Comparison of ENCODE assay signal across 8 cellular contexts in genomic region chr2:67733517-67733916, GRCh38.
DNase-seq lines count a peak whose midpoint lies in the region; ATAC-seq, FAIRE-seq and TF ChIP-seq lines count a peak whose summit lies in the region.

No MANE protein-coding gene starts in this region.

- no peak for FAIRE-seq in urothelium cell line (lab: Jason Lieb, UNC)

- DNase-seq in AG09319 (ENCODE audit: extremely low read depth, low read depth) = no peak
- DNase-seq in GM13976 (ENCODE audit: low spot score) = no peak
- DNase-seq in NT2/D1 (ENCODE audit: low read depth, low spot score) = peak; percentile 22
- DNase-seq in foreskin keratinocyte = no peak
- DNase-seq in urothelium cell line (ENCODE audit: low spot score) = peak; percentile 50
- no peak for DNase-seq in NCI-H2196 (lab: John Stamatoyannopoulos, UW; ENCODE audit: unreplicated experiment)
- DNase-seq in activated CD8-positive, alpha-beta memory T cell treated with anti-CD3 and anti-CD28 coated beads for 24 hours = no peak

- H3K27me3 ChIP-seq in NT2/D1 (ENCODE audit: insufficient read depth, insufficient read length) = no peaks in the 10 kb centered on the region
- no peaks in the 10 kb centered on the region for H3K27me3 ChIP-seq in foreskin keratinocyte

- H3K36me3 ChIP-seq in NT2/D1 (ENCODE audit: insufficient read depth, insufficient read length, low read length) = no peaks in the 10 kb centered on the region

- no peak overlapping the region for H3K9ac ChIP-seq in NT2/D1 (ENCODE audit: insufficient read length, low read depth)

- no peak overlapping the region for H3K27ac ChIP-seq in foreskin keratinocyte

- no peak overlapping the region for H3K4me3 ChIP-seq in NT2/D1 (ENCODE audit: insufficient read length, low read depth)

- in situ Hi-C loops in GM13976 (cut with MboI; ENCODE audit: low sequenced_read_pairs, unreplicated experiment) = no loop called here

- peak; percentile 37 for TF ChIP-seq CTCF in AG09319 (IDR thresholded peaks at IDR 0.05; ENCODE audit: low read depth, low read length)
- TF ChIP-seq CTCF in GM13976 (IDR thresholded peaks at IDR 0.05; ENCODE audit: borderline replicate concordance, control extremely low read depth, extremely low read depth, insufficient read depth, missing control alignments) = peak; percentile 27
- peak; percentile 60 for TF ChIP-seq CTCF in foreskin keratinocyte (conservative IDR thresholded peaks at IDR 0.05)

- H3K4me1 ChIP-seq in NT2/D1 (ENCODE audit: insufficient read depth, insufficient read length) (no peaks in the 10 kb centered on the region), foreskin keratinocyte (no peaks in the 10 kb centered on the region)

- ATAC-seq in foreskin keratinocyte (peak; percentile 63), HG02642 (IDR thresholded peaks at IDR 0.05; ENCODE audit: poor library complexity, unreplicated experiment) (no peak)

- no peaks in the 10 kb centered on the region for H3K9me3 ChIP-seq in NT2/D1 (ENCODE audit: insufficient read depth, low read length)

Comparison
In these comparisons a context has a peak if more than half of its experiments do, and no peak if none do; other contexts are left out.
1. DNase-seq: peak in NT2/D1 (single experiment) and urothelium cell line (single experiment); none in AG09319 (single experiment), GM13976 (single experiment), foreskin keratinocyte (0 of 2), NCI-H2196 (single experiment) and activated CD8-positive, alpha-beta memory T cell treated with anti-CD3 and anti-CD28 coated beads for 24 hours (single experiment).
2. Peak in every context shown above with its lines, with median percentiles within 50 percentile points of each other: CTCF ChIP-seq.